31 cellular contexts compared by ENCODE assay signal in genomic region chrX:1108451-1109445, GRCh38.
DNase-seq lines count a peak whose midpoint lies in the region; ATAC-seq and TF ChIP-seq lines count a peak whose summit lies in the region.
"Had no signal": no experiment of that assay in that cellular context is flagged by ENCODE, and none has a peak within 500 bp of the region (broad histone marks: within the 10 kb centered on the region; RNA-seq: fewer than 3 reads in every experiment).

No MANE protein-coding gene starts in this region.

- H3K4me3 ChIP-seq in hepatocyte, result no peak overlapping the region
- H3K4me3 ChIP-seq: HAP-1, lower lobe of right lung, mucosa of descending colon, prostate gland, thoracic aorta, vagina had no signal

- peak overlapping the region; percentile 13 to 22 for H3K27ac Mint-ChIP-seq in natural killer cell treated with Interleukin-12 subunit alpha and Interleukin-12 subunit beta and Interleukin-15 and Interleukin-18, amount 100 ng/mL, for 72 hours
- H3K27ac Mint-ChIP-seq in activated T-cell treated with anti-CD3 and anti-CD28 coated beads, Interleukin-2, amount 50 U/mL, for 72 hours, result no peak overlapping the region
- H3K27ac Mint-ChIP-seq: activated CD4-positive, alpha-beta memory T cell treated with anti-CD3 and anti-CD28 coated beads, Interleukin-2, amount 10 ng/mL, durations not matched to agents 7 days and 5 days; activated naive CD8-positive, alpha-beta T cell treated with anti-CD3 and anti-CD28 coated beads, Interleukin-2, amount 10 ng/mL, durations not matched to agents 7 days and 5 days; CD4-positive, CD25-positive, alpha-beta regulatory T cell; T-helper 1 cell treated with Interleukin-12 subunit alpha and Interleukin-12 subunit beta and Interleukin-4 antibody, amounts not matched to agents 30 μg/mL and 1 μg/mL, for 36 hours had no signal

- peak; percentile 43 for DNase-seq in activated effector memory CD4-positive, alpha-beta T cell treated with anti-CD3 and anti-CD28 coated beads, Interleukin-2, amount 50 U/mL, for 16 hours
- no peak for DNase-seq in activated effector memory CD4-positive, alpha-beta T cell treated with Interleukin-2 at 50 U/mL for 16 hours
- DNase-seq in hepatocyte (ENCODE audit: low spot score) (no peak), NCI-H748 (lab: John Stamatoyannopoulos, UW; ENCODE audit: unreplicated experiment) (no peak), HEK293T (ENCODE audit: extremely low spot score) (no peak)
- DNase-seq in natural killer cell treated with Interleukin-12 subunit alpha and Interleukin-12 subunit beta and Interleukin-15 and Interleukin-18, amount 100 ng/mL, for 72 hours (ENCODE audit: low spot score), result no peak
- no peak for DNase-seq in stimulated activated CD8-positive, alpha-beta memory T cell treated with anti-CD3 and anti-CD28 coated beads, Interleukin-4, amount 100 ng/mL, for 48 hours
- DNase-seq in activated T-cell treated with anti-CD3 and anti-CD28 coated beads, Interleukin-2, amount 50 U/mL, for 72 hours, result no peak
- DNase-seq: activated CD4-positive, alpha-beta memory T cell treated with anti-CD3 and anti-CD28 coated beads, Interleukin-2, amount 10 ng/mL, durations not matched to agents 7 days and 5 days; activated CD4-positive, alpha-beta T cell treated with anti-CD3 and anti-CD28 coated beads for 1 hour; activated gamma-delta T cell; activated naive CD8-positive, alpha-beta T cell treated with anti-CD3 and anti-CD28 coated beads, Interleukin-2, amount 10 ng/mL, durations not matched to agents 7 days and 5 days; caudate nucleus; CD4-positive, CD25-positive, alpha-beta regulatory T cell; lower lobe of right lung; MM.1S; mucosa of descending colon; NCI-H1417; NCI-H2081 treated with DMSO at 0.1 percent for 48 hours; NCI-H345; NCI-H82; SK-N-SH; stimulated activated CD4-positive, alpha-beta T cell treated with anti-CD3 and anti-CD28 coated beads, Interleukin-15, amount 100 ng/mL, for 24 hours; stimulated activated naive CD8-positive, alpha-beta T cell treated with anti-CD3 and anti-CD28 coated beads, Interleukin-15, Interleukin-2, amounts not matched to agents 100 U/mL and 50 U/mL, for 24 hours had no signal

- peak overlapping the region; percentile 5 for H3K4me2 ChIP-seq in hepatocyte
- H3K4me2 ChIP-seq: KMS-11, SK-N-SH had no signal

- peaks cover 36% of the 10 kb centered on the region for H3K27me3 ChIP-seq in hepatocyte
- H3K27me3 ChIP-seq: vagina had no signal

- H3K4me1 ChIP-seq in hepatocyte (ENCODE audit: insufficient read depth), result no peaks in the 10 kb centered on the region
- H3K4me1 ChIP-seq: HAP-1, lower lobe of right lung, prostate gland, vagina had no signal

- CTCF ChIA-PET in HEK293T (lab: Yijun Ruan, JAX), result no interaction called here

- H3K27me3 Mint-ChIP-seq in natural killer cell treated with Interleukin-12 subunit alpha and Interleukin-12 subunit beta and Interleukin-15 and Interleukin-18, amount 100 ng/mL, for 72 hours, result peaks cover 22 to 41% of the 10 kb centered on the region in 2 donors
- H3K27me3 Mint-ChIP-seq in activated T-cell treated with anti-CD3 and anti-CD28 coated beads, Interleukin-2, amount 50 U/mL, for 72 hours (ENCODE audit: low read depth), result peaks cover 48% of the 10 kb centered on the region

- no peaks in the 10 kb centered on the region for H3K9me3 ChIP-seq in hepatocyte (ENCODE audit: low read depth)
- H3K9me3 ChIP-seq: HAP-1, lower lobe of right lung, prostate gland, SK-N-SH, thoracic aorta, vagina had no signal

- 26% methylated on average over 22 of the region's 22 CpGs for WGBS in hepatocyte (ENCODE audit: low lambda C conversion rate, missing lambda C conversion rate)

- H3K27ac ChIP-seq in hepatocyte, result no peak overlapping the region
- H3K27ac ChIP-seq: 22Rv1, KMS-11, lower lobe of right lung, prostate gland, thoracic aorta, vagina had no signal

- no peaks in the 10 kb centered on the region for H3K79me2 ChIP-seq in hepatocyte

- H3K36me3 ChIP-seq in hepatocyte (replicated peaks; ENCODE audit: insufficient read depth, low read depth), result no peaks in the 10 kb centered on the region
- H3K36me3 ChIP-seq: HAP-1, lower lobe of right lung, prostate gland, thoracic aorta, vagina had no signal

- H3K9me3 Mint-ChIP-seq in natural killer cell treated with Interleukin-12 subunit alpha and Interleukin-12 subunit beta and Interleukin-15 and Interleukin-18, amount 100 ng/mL, for 72 hours, result no peaks in the 10 kb centered on the region
- peaks cover 5 to 10% of the 10 kb centered on the region in 2 donors for H3K9me3 Mint-ChIP-seq in activated T-cell treated with anti-CD3 and anti-CD28 coated beads, Interleukin-2, amount 50 U/mL, for 72 hours

- H4K20me1 ChIP-seq in hepatocyte (ENCODE audit: insufficient read depth, poor library complexity, severe bottlenecking), result no peaks in the 10 kb centered on the region

- peaks cover 9 to 26% of the 10 kb centered on the region in 2 donors for H3K4me1 Mint-ChIP-seq in natural killer cell treated with Interleukin-12 subunit alpha and Interleukin-12 subunit beta and Interleukin-15 and Interleukin-18, amount 100 ng/mL, for 72 hours (ENCODE audit: low read depth in 2 of 2)
- peaks cover 9% of the 10 kb centered on the region for H3K4me1 Mint-ChIP-seq in activated T-cell treated with anti-CD3 and anti-CD28 coated beads, Interleukin-2, amount 50 U/mL, for 72 hours (ENCODE audit: low read depth)
- H3K4me1 Mint-ChIP-seq: activated CD4-positive, alpha-beta memory T cell treated with anti-CD3 and anti-CD28 coated beads, Interleukin-2, amount 10 ng/mL, durations not matched to agents 7 days and 5 days; activated naive CD8-positive, alpha-beta T cell treated with anti-CD3 and anti-CD28 coated beads, Interleukin-2, amount 10 ng/mL, durations not matched to agents 7 days and 5 days had no signal

- peak overlapping the region; percentile 36 for H3K4me3 Mint-ChIP-seq in natural killer cell treated with Interleukin-12 subunit alpha and Interleukin-12 subunit beta and Interleukin-15 and Interleukin-18, amount 100 ng/mL, for 72 hours
- no peak overlapping the region for H3K4me3 Mint-ChIP-seq in activated T-cell treated with anti-CD3 and anti-CD28 coated beads, Interleukin-2, amount 50 U/mL, for 72 hours
- H3K4me3 Mint-ChIP-seq: activated CD4-positive, alpha-beta memory T cell treated with anti-CD3 and anti-CD28 coated beads, Interleukin-2, amount 10 ng/mL, durations not matched to agents 7 days and 5 days; activated naive CD8-positive, alpha-beta T cell treated with anti-CD3 and anti-CD28 coated beads, Interleukin-2, amount 10 ng/mL, durations not matched to agents 7 days and 5 days; CD4-positive, CD25-positive, alpha-beta regulatory T cell; T-helper 1 cell treated with Interleukin-12 subunit alpha and Interleukin-12 subunit beta and Interleukin-4 antibody, amounts not matched to agents 30 μg/mL and 1 μg/mL, for 36 hours had no signal

- no peak for TF ChIP-seq CTCF in hepatocyte (IDR thresholded peaks at IDR 0.05; ENCODE audit: poor library complexity)

- H3K36me3 Mint-ChIP-seq in natural killer cell treated with Interleukin-12 subunit alpha and Interleukin-12 subunit beta and Interleukin-15 and Interleukin-18, amount 100 ng/mL, for 72 hours, result no peaks in the 10 kb centered on the region
- H3K36me3 Mint-ChIP-seq in activated T-cell treated with anti-CD3 and anti-CD28 coated beads, Interleukin-2, amount 50 U/mL, for 72 hours (ENCODE audit: insufficient read depth in 2 of 2), result peaks cover 2 to 3% of the 10 kb centered on the region in 2 donors
- H3K36me3 Mint-ChIP-seq: activated naive CD8-positive, alpha-beta T cell treated with anti-CD3 and anti-CD28 coated beads, Interleukin-2, amount 10 ng/mL, durations not matched to agents 7 days and 5 days; CD4-positive, CD25-positive, alpha-beta regulatory T cell had no signal

- H3K9me2 ChIP-seq in hepatocyte (replicated peaks; ENCODE audit: insufficient read depth), result no peaks in the 10 kb centered on the region
- H3K9me2 ChIP-seq: SK-N-SH had no signal

- peak in 1 of 2 donors; percentile 29 for ATAC-seq in natural killer cell treated with Interleukin-12 subunit alpha and Interleukin-12 subunit beta and Interleukin-15 and Interleukin-18, amount 100 ng/mL, for 72 hours
- ATAC-seq in activated T-cell treated with anti-CD3 and anti-CD28 coated beads, Interleukin-2, amount 50 U/mL, for 72 hours (replicated peaks in 1 of 2), result no peak
- ATAC-seq: lower lobe of right lung; mucosa of descending colon; stimulated activated naive CD8-positive, alpha-beta T cell treated with anti-CD3 and anti-CD28 coated beads, Interleukin-15, Interleukin-2, amounts not matched to agents 100 U/mL and 50 U/mL, for 24 hours had no signal

- no peak overlapping the region for H2AFZ ChIP-seq in hepatocyte

- POLR2A ChIA-PET in HEK293T (lab: Yijun Ruan, JAX), result no interaction called here

TF ChIP-seq in HEK293T, 16 proteins besides CTCF, POLR2A, EP300 and RAD21:
- no peak for TF ChIP-seq ELF4 (IDR thresholded peaks at IDR 0.05)
- TF ChIP-seq CTBP1 (IDR thresholded peaks at IDR 0.05; ENCODE audit: borderline replicate concordance), result no peak
TF ChIP-seq in HEK293T: peak in this region for 0.
